ENCODE assay signal across 17 cellular contexts in genomic region chr13:59755647-59756290, GRCh38.
DNase-seq lines count a peak whose midpoint lies in the region; ATAC-seq, FAIRE-seq and TF ChIP-seq lines count a peak whose summit lies in the region.
"Had no signal": no experiment of that assay in that cellular context is flagged by ENCODE, and none has a peak within 500 bp of the region (broad histone marks: within the 10 kb centered on the region; RNA-seq: fewer than 3 reads in every experiment).

No MANE protein-coding gene starts in this region.

- POLR2A ChIA-PET in activated CD4-positive, alpha-beta memory T cell treated with anti-CD3 and anti-CD28 coated beads, Interleukin-2, amount 10 ng/mL, durations not matched to agents 7 days and 5 days (lab: Charles Lee) = no interaction called here

- H3K9ac ChIP-seq in astrocyte (ENCODE audit: low read length) = no peak overlapping the region

- ATAC-seq in GM18498 (IDR thresholded peaks at IDR 0.05; ENCODE audit: unreplicated experiment) (peak; percentile 54), GM21528 (IDR thresholded peaks at IDR 0.05; ENCODE audit: low FRiP score, unreplicated experiment) (peak; percentile 57), HG03066 (IDR thresholded peaks at IDR 0.05; ENCODE audit: low read depth, unreplicated experiment) (peak; percentile 58)
- ATAC-seq: left lobe of liver; naive thymus-derived CD4-positive, alpha-beta T cell; psoas muscle had no signal

- H3K36me3 Mint-ChIP-seq in astrocyte (ENCODE audit: low read depth, unreplicated experiment) = peaks cover 2% of the 10 kb centered on the region
- H3K36me3 Mint-ChIP-seq in activated CD4-positive, alpha-beta memory T cell treated with anti-CD3 and anti-CD28 coated beads, Interleukin-2, amount 10 ng/mL, durations not matched to agents 7 days and 5 days (ENCODE audit: low read depth) = no peaks in the 10 kb centered on the region
- H3K36me3 Mint-ChIP-seq: naive thymus-derived CD4-positive, alpha-beta T cell had no signal

- no peaks in the 10 kb centered on the region for H3K79me2 ChIP-seq in astrocyte (ENCODE audit: insufficient read depth, low read length)

- no peak overlapping the region for H3K4me3 Mint-ChIP-seq in astrocyte (ENCODE audit: unreplicated experiment)
- H3K4me3 Mint-ChIP-seq in activated CD4-positive, alpha-beta memory T cell treated with anti-CD3 and anti-CD28 coated beads, Interleukin-2, amount 10 ng/mL, durations not matched to agents 7 days and 5 days = no peak overlapping the region
- H3K4me3 Mint-ChIP-seq: naive thymus-derived CD4-positive, alpha-beta T cell had no signal

- no peaks in the 10 kb centered on the region for H3K9me3 ChIP-seq in astrocyte (ENCODE audit: insufficient read depth, low read depth, low read length)
- H3K9me3 ChIP-seq: psoas muscle had no signal

- CTCF ChIA-PET in activated CD4-positive, alpha-beta memory T cell treated with anti-CD3 and anti-CD28 coated beads, Interleukin-2, amount 10 ng/mL, durations not matched to agents 7 days and 5 days (lab: Charles Lee) = interaction anchor here (0.6 kb wide), 1 partner anchor 19 kb away, joined by 3 read pairs; no protein-coding TSS in a partner anchor

- peaks cover 8% of the 10 kb centered on the region for H3K4me1 Mint-ChIP-seq in astrocyte (ENCODE audit: low read depth, unreplicated experiment)
- no peaks in the 10 kb centered on the region for H3K4me1 Mint-ChIP-seq in activated CD4-positive, alpha-beta memory T cell treated with anti-CD3 and anti-CD28 coated beads, Interleukin-2, amount 10 ng/mL, durations not matched to agents 7 days and 5 days
- H3K4me1 Mint-ChIP-seq: naive thymus-derived CD4-positive, alpha-beta T cell had no signal

- peak overlapping the region; percentile 54 for H3K27ac ChIP-seq in astrocyte (ENCODE audit: low read depth, low read length)
- H3K27ac ChIP-seq: psoas muscle had no signal

- H3K4me1 ChIP-seq in astrocyte (ENCODE audit: insufficient read depth, low read length) = peaks cover 11% of the 10 kb centered on the region
- H3K4me1 ChIP-seq: psoas muscle had no signal

- no peak overlapping the region for H3K27ac Mint-ChIP-seq in astrocyte (ENCODE audit: unreplicated experiment)
- no peak overlapping the region for H3K27ac Mint-ChIP-seq in activated CD4-positive, alpha-beta memory T cell treated with anti-CD3 and anti-CD28 coated beads, Interleukin-2, amount 10 ng/mL, durations not matched to agents 7 days and 5 days
- H3K27ac Mint-ChIP-seq: naive thymus-derived CD4-positive, alpha-beta T cell had no signal

- no peaks in the 10 kb centered on the region for H4K20me1 ChIP-seq in astrocyte (ENCODE audit: insufficient read depth, low read length)

- DNase-seq in astrocyte (ENCODE audit: low read depth) (no peak), NCI-H446 treated with DMSO at 0.1 percent for 48 hours (lab: John Stamatoyannopoulos, UW) (no peak), NCI-H1694 (lab: John Stamatoyannopoulos, UW) (no peak), HuH-7.5 (ENCODE audit: low spot score) (no peak)
- no peak for DNase-seq in activated CD4-positive, alpha-beta memory T cell treated with anti-CD3 and anti-CD28 coated beads, Interleukin-2, amount 10 ng/mL, durations not matched to agents 7 days and 5 days
- DNase-seq: activated CD4-positive, alpha-beta T cell treated with anti-CD3 and anti-CD28 coated beads, Interleukin-2, amount 50 U/mL, for 48 hours; anterior cingulate cortex; cortex of kidney; naive thymus-derived CD4-positive, alpha-beta T cell; NCI-H2171; psoas muscle; SHP77 had no signal

- no peak for FAIRE-seq in astrocyte (lab: Jason Lieb, UNC)
- FAIRE-seq: H1 had no signal

- no peaks in the 10 kb centered on the region for H3K27me3 Mint-ChIP-seq in astrocyte (ENCODE audit: low read depth, unreplicated experiment)
- H3K27me3 Mint-ChIP-seq in activated CD4-positive, alpha-beta memory T cell treated with anti-CD3 and anti-CD28 coated beads, Interleukin-2, amount 10 ng/mL, durations not matched to agents 7 days and 5 days = no peaks in the 10 kb centered on the region

- no peaks in the 10 kb centered on the region for H3K9me3 Mint-ChIP-seq in astrocyte (ENCODE audit: unreplicated experiment)
- no peaks in the 10 kb centered on the region for H3K9me3 Mint-ChIP-seq in activated CD4-positive, alpha-beta memory T cell treated with anti-CD3 and anti-CD28 coated beads, Interleukin-2, amount 10 ng/mL, durations not matched to agents 7 days and 5 days

- no peaks in the 10 kb centered on the region for H3K27me3 ChIP-seq in astrocyte (ENCODE audit: insufficient read depth, low read length)

- H3K36me3 ChIP-seq in astrocyte (ENCODE audit: insufficient read depth, low read length) = no peaks in the 10 kb centered on the region

- no peak overlapping the region for H2AFZ ChIP-seq in astrocyte (ENCODE audit: low read depth, low read length)

- TF ChIP-seq CTCF in astrocyte (IDR thresholded peaks at IDR 0.05; ENCODE audit: insufficient read depth, low read depth, low read length) = no peak

- H3K4me2 ChIP-seq in astrocyte (ENCODE audit: low read length) = peak overlapping the region; percentile 28

- H3K4me3 ChIP-seq in astrocyte (ENCODE audit: insufficient read depth, low read depth, low read length) = no peak overlapping the region
- H3K4me3 ChIP-seq: psoas muscle had no signal
